17 cellular contexts compared by ENCODE assay signal in the genomic region with DNA sequence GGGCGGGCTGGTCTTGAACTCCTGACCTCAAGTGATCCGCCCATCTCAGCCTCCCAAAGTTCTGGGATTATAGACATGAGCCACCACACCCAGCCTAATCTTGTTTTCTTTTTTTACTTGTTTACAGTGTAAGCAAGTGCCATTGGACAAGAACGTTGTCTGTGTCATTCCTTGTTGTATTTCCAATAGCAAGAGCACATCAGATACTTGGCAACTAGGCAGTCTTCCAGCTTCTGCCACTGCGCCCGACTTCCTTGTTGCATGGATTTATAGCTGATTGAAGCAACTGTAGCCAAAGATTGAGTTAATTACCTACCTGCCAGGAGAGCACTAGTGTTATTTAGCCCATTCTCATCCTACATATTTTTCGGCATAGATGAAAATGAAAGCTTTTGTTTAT. TPM values are rescaled to one million over a fixed set of nuclear protein-coding genes. Genes with fewer than 3 reads are reported as not detected.
DNase-seq lines count a peak whose midpoint lies in the region; ATAC-seq and TF ChIP-seq lines count a peak whose summit lies in the region.
"Had no signal": no experiment of that assay in that cellular context is flagged by ENCODE, and none has a peak within 500 bp of the region (broad histone marks: within the 10 kb centered on the region; RNA-seq: fewer than 3 reads in every experiment).

No MANE protein-coding gene starts in this region.

- intact Hi-C loops in left colon (cut with DNase I, micrococcal nuclease) = no loop called here

- no peaks in the 10 kb centered on the region for H3K9me3 Mint-ChIP-seq in activated T-cell treated with anti-CD3 and anti-CD28 coated beads, Interleukin-2, amount 50 U/mL, for 72 hours
- H3K9me3 Mint-ChIP-seq in activated T-cell treated with anti-CD3 and anti-CD28 coated beads, Interleukin-2, amount 50 U/mL, for 4 hours = no peaks in the 10 kb centered on the region
- H3K9me3 Mint-ChIP-seq in stimulated activated effector memory CD8-positive, alpha-beta T cell treated with anti-CD3 and anti-CD28 coated beads, Interleukin-12 subunit alpha, Interleukin-12 subunit beta, amount 100 ng/mL, for 72 hours = no peaks in the 10 kb centered on the region
- H3K9me3 Mint-ChIP-seq: CD14-positive monocyte, HFFc6 had no signal

- no peak for ATAC-seq in activated T-cell treated with anti-CD3 and anti-CD28 coated beads, Interleukin-2, amount 50 U/mL, for 72 hours (replicated peaks in 1 of 2)
- no peak for ATAC-seq in activated T-cell treated with anti-CD3 and anti-CD28 coated beads, Interleukin-2, amount 50 U/mL, for 4 hours
- peak; percentile 65 for ATAC-seq in left colon
- ATAC-seq in stimulated activated effector memory CD8-positive, alpha-beta T cell treated with anti-CD3 and anti-CD28 coated beads, Interleukin-12 subunit alpha, Interleukin-12 subunit beta, amount 100 ng/mL, for 72 hours = no peak

- DNase-seq in activated T-cell treated with anti-CD3 and anti-CD28 coated beads, Interleukin-2, amount 50 U/mL, for 72 hours = no peak
- DNase-seq in activated T-cell treated with anti-CD3 and anti-CD28 coated beads, Interleukin-2, amount 50 U/mL, for 4 hours = no peak
- DNase-seq in LNCaP clone FGC (ENCODE audit: low read depth) (peak; percentile 98), left colon (peak; percentile 65 to 72), cortex of kidney (lab: John Stamatoyannopoulos, UW) (no peak)
- no peak for DNase-seq in stimulated activated effector memory CD8-positive, alpha-beta T cell treated with anti-CD3 and anti-CD28 coated beads, Interleukin-12 subunit alpha, Interleukin-12 subunit beta, amount 100 ng/mL, for 72 hours (ENCODE audit: low spot score in 2 of 2)
- no peak for DNase-seq in activated CD8-positive, alpha-beta memory T cell treated with anti-CD3 and anti-CD28 coated beads for 24 hours
- DNase-seq: COR-L47, EL, HFFc6, KBM-7, NCI-H1436 treated with DMSO at 0.1 percent for 48 hours, NCI-H2029 treated with DMSO at 0.1 percent for 48 hours, NCI-H446 treated with DMSO at 0.1 percent for 48 hours, NCI-H748 treated with DMSO at 0.1 percent for 48 hours, PC-9 had no signal

- H3K4me1 Mint-ChIP-seq in activated T-cell treated with anti-CD3 and anti-CD28 coated beads, Interleukin-2, amount 50 U/mL, for 72 hours (ENCODE audit: low read depth) = peaks cover 18% of the 10 kb centered on the region
- peaks cover 7% of the 10 kb centered on the region for H3K4me1 Mint-ChIP-seq in activated T-cell treated with anti-CD3 and anti-CD28 coated beads, Interleukin-2, amount 50 U/mL, for 4 hours (ENCODE audit: low read depth)
- H3K4me1 Mint-ChIP-seq in stimulated activated effector memory CD8-positive, alpha-beta T cell treated with anti-CD3 and anti-CD28 coated beads, Interleukin-12 subunit alpha, Interleukin-12 subunit beta, amount 100 ng/mL, for 72 hours = peaks cover 6% of the 10 kb centered on the region

- no peaks in the 10 kb centered on the region for H3K27me3 Mint-ChIP-seq in activated T-cell treated with anti-CD3 and anti-CD28 coated beads, Interleukin-2, amount 50 U/mL, for 72 hours (ENCODE audit: low read depth)
- H3K27me3 Mint-ChIP-seq in activated T-cell treated with anti-CD3 and anti-CD28 coated beads, Interleukin-2, amount 50 U/mL, for 4 hours (ENCODE audit: low read depth) = no peaks in the 10 kb centered on the region

- H3K27ac Mint-ChIP-seq in activated T-cell treated with anti-CD3 and anti-CD28 coated beads, Interleukin-2, amount 50 U/mL, for 72 hours = peak overlapping the region; percentile 40
- H3K27ac Mint-ChIP-seq in stimulated activated effector memory CD8-positive, alpha-beta T cell treated with anti-CD3 and anti-CD28 coated beads, Interleukin-12 subunit alpha, Interleukin-12 subunit beta, amount 100 ng/mL, for 72 hours = peak overlapping the region; percentile 6
- H3K27ac Mint-ChIP-seq: HFFc6 had no signal

- H3K36me3 Mint-ChIP-seq in activated T-cell treated with anti-CD3 and anti-CD28 coated beads, Interleukin-2, amount 50 U/mL, for 72 hours (ENCODE audit: insufficient read depth in 2 of 2) = peaks cover 9 to 36% of the 10 kb centered on the region in 2 donors
- peaks cover 52% of the 10 kb centered on the region for H3K36me3 Mint-ChIP-seq in activated T-cell treated with anti-CD3 and anti-CD28 coated beads, Interleukin-2, amount 50 U/mL, for 4 hours (ENCODE audit: insufficient read depth)
- peaks cover 79% of the 10 kb centered on the region for H3K36me3 Mint-ChIP-seq in stimulated activated effector memory CD8-positive, alpha-beta T cell treated with anti-CD3 and anti-CD28 coated beads, Interleukin-12 subunit alpha, Interleukin-12 subunit beta, amount 100 ng/mL, for 72 hours

- TF ChIP-seq CTCF in LNCaP clone FGC (IDR thresholded peaks at IDR 0.05; ENCODE audit: control insufficient read depth, extremely low read depth, insufficient read depth) = no peak

- H3K4me3 Mint-ChIP-seq in activated T-cell treated with anti-CD3 and anti-CD28 coated beads, Interleukin-2, amount 50 U/mL, for 72 hours = no peak overlapping the region
- no peak overlapping the region for H3K4me3 Mint-ChIP-seq in activated T-cell treated with anti-CD3 and anti-CD28 coated beads, Interleukin-2, amount 50 U/mL, for 4 hours
- no peak overlapping the region for H3K4me3 Mint-ChIP-seq in stimulated activated effector memory CD8-positive, alpha-beta T cell treated with anti-CD3 and anti-CD28 coated beads, Interleukin-12 subunit alpha, Interleukin-12 subunit beta, amount 100 ng/mL, for 72 hours
- H3K4me3 Mint-ChIP-seq: CD14-positive monocyte, HFFc6 had no signal

- no peak overlapping the region for H3K4me3 ChIP-seq in LNCaP clone FGC (ENCODE audit: low read depth, low read length)
- H3K4me3 ChIP-seq: PC-9 had no signal

RNA-seq across cellular contexts. Expression of a gene that starts 3.1 kb away (rescaled TPM):
- 10 to 100 TPM; 47.1 to 55.8 TPM for total RNA-seq in activated T-cell treated with anti-CD3 and anti-CD28 coated beads, Interleukin-2, amount 50 U/mL, for 72 hours
- total RNA-seq in activated T-cell treated with anti-CD3 and anti-CD28 coated beads, Interleukin-2, amount 50 U/mL, for 4 hours = 10 to 100 TPM; 27.4 to 32.4 (median 32.2) TPM
- 100 to 1,000 TPM; 121 to 142 TPM for total RNA-seq in left colon

RNA-seq across cellular contexts. Expression of a gene that starts 21.0 kb away (rescaled TPM):
- 100 to 1,000 TPM in 1 of 2 donors, 10 to 100 TPM in 1; 98.7 to 102 TPM for total RNA-seq in activated T-cell treated with anti-CD3 and anti-CD28 coated beads, Interleukin-2, amount 50 U/mL, for 72 hours
- total RNA-seq in activated T-cell treated with anti-CD3 and anti-CD28 coated beads, Interleukin-2, amount 50 U/mL, for 4 hours = 100 to 1,000 TPM; 183 to 218 (median 204) TPM
- 10 to 100 TPM; 34.2 to 34.9 TPM for total RNA-seq in left colon

Comparison
In these comparisons a context has a peak if more than half of its experiments do, and no peak if none do; other contexts are left out.
1. DNase-seq: peak in LNCaP clone FGC (single experiment) and left colon (2 of 2); none in activated T-cell treated with anti-CD3 and anti-CD28 coated beads, Interleukin-2, amount 50 U/mL, for 72 hours (0 of 2), activated T-cell treated with anti-CD3 and anti-CD28 coated beads, Interleukin-2, amount 50 U/mL, for 4 hours (single experiment), stimulated activated effector memory CD8-positive, alpha-beta T cell treated with anti-CD3 and anti-CD28 coated beads, Interleukin-12 subunit alpha, Interleukin-12 subunit beta, amount 100 ng/mL, for 72 hours (0 of 2), activated CD8-positive, alpha-beta memory T cell treated with anti-CD3 and anti-CD28 coated beads for 24 hours (single experiment) and cortex of kidney (single experiment).